Comparison of ENCODE assay signal across 10 cellular contexts in genomic region chr7:1175597-1175966, GRCh38. TPM values are rescaled to one million over a fixed set of nuclear protein-coding genes. Genes with fewer than 3 reads are reported as not detected.
DNase-seq lines count a peak whose midpoint lies in the region; ATAC-seq and TF ChIP-seq lines count a peak whose summit lies in the region.
"Had no signal": no experiment of that assay in that cellular context is flagged by ENCODE, and none has a peak within 500 bp of the region (broad histone marks: within the 10 kb centered on the region; RNA-seq: fewer than 3 reads in every experiment).

No MANE protein-coding gene starts in this region.

- no peak overlapping the region for H3K23ac ChIP-seq in mesendoderm (ENCODE audit: low read length)

- DNase-seq in activated T-cell treated with anti-CD3 and anti-CD28 coated beads, Interleukin-2, amount 50 U/mL, for 72 hours: no peak
- no peak for DNase-seq in activated T-cell treated with anti-CD3 and anti-CD28 coated beads, Interleukin-2, amount 50 U/mL, for 1 hour
- DNase-seq in WTC11 (ENCODE audit: low spot score): no peak
- DNase-seq in mesendoderm: no peak
- no peak for DNase-seq in transverse colon
- no peak for DNase-seq in NCI-H187 treated with DMSO at 0.1 percent for 48 hours (lab: John Stamatoyannopoulos, UW)
- no peak for DNase-seq in ACHN

- no peak for TF ChIP-seq POLR2A in transverse colon (IDR thresholded peaks at IDR 0.05)

- no peaks in the 10 kb centered on the region for H3K9me3 Mint-ChIP-seq in activated T-cell treated with anti-CD3 and anti-CD28 coated beads, Interleukin-2, amount 50 U/mL, for 72 hours
- peaks cover 27% of the 10 kb centered on the region for H3K9me3 Mint-ChIP-seq in WTC11
- H3K9me3 Mint-ChIP-seq: activated naive CD8-positive, alpha-beta T cell treated with anti-CD3 and anti-CD28 coated beads, Interleukin-2, amount 10 ng/mL, durations not matched to agents 7 days and 5 days; memory B cell had no signal

- H3K9ac ChIP-seq in mesendoderm (ENCODE audit: low read length): no peak overlapping the region

- intact Hi-C loops in transverse colon (cut with DNase I; ENCODE audit: low total_unique reads): loop anchor here (10.0 kb wide), 1 partner anchor 91 kb away; the partner anchor contains the start of gene GPER1

- CTCF ChIA-PET in WTC11 (lab: Charles Lee): interaction anchor here (0.6 to 2.8 kb wide), 32 partner anchors 11 to 299 kb away, joined by 3 to 25 read pairs (median 4); partner anchors contain the start of genes COX19 and ZFAND2A

- no peaks in the 10 kb centered on the region for H3K36me3 Mint-ChIP-seq in activated T-cell treated with anti-CD3 and anti-CD28 coated beads, Interleukin-2, amount 50 U/mL, for 72 hours (ENCODE audit: insufficient read depth in 2 of 2)
- peaks cover 10% of the 10 kb centered on the region for H3K36me3 Mint-ChIP-seq in WTC11
- H3K36me3 Mint-ChIP-seq: activated naive CD8-positive, alpha-beta T cell treated with anti-CD3 and anti-CD28 coated beads, Interleukin-2, amount 10 ng/mL, durations not matched to agents 7 days and 5 days; memory B cell had no signal

- H4K5ac ChIP-seq in mesendoderm (ENCODE audit: low read length): no peak overlapping the region

- no peak overlapping the region for H2BK5ac ChIP-seq in mesendoderm (ENCODE audit: low read length)

- H3K27ac ChIP-seq in mesendoderm (ENCODE audit: low read depth, low read length): no peak overlapping the region
- H3K27ac ChIP-seq in transverse colon: peak overlapping the region in 3 of 4 donors; percentile 21 to 47 (median 37)

- H3K56ac ChIP-seq in mesendoderm (ENCODE audit: low read length): peak overlapping the region; percentile 83

- WGBS in mesendoderm (ENCODE audit: extremely low coverage, insufficient coverage, low lambda C conversion rate): no CpG with 5 or more reads among the region's 15 CpGs
- WGBS in transverse colon (ENCODE audit: low coverage in 1 of 2), 2 donors: 94% methylated on average over 15 of the region's 15 CpGs; no CpG with 5 or more reads in 1 of the 2 donors

- H3K36me3 ChIP-seq in mesendoderm (ENCODE audit: control insufficient read depth, insufficient read depth, low read length): no peaks in the 10 kb centered on the region
- no peaks in the 10 kb centered on the region for H3K36me3 ChIP-seq in transverse colon

- peaks cover 20% of the 10 kb centered on the region for H3K4me1 Mint-ChIP-seq in activated T-cell treated with anti-CD3 and anti-CD28 coated beads, Interleukin-2, amount 50 U/mL, for 72 hours (ENCODE audit: low read depth)
- no peaks in the 10 kb centered on the region for H3K4me1 Mint-ChIP-seq in WTC11

- H3K27me3 ChIP-seq in mesendoderm (ENCODE audit: insufficient read depth, low read length, poor library complexity) (no peaks in the 10 kb centered on the region), transverse colon (peaks cover 4% of the 10 kb centered on the region)

- H3K4me3 ChIP-seq in mesendoderm (ENCODE audit: low read length) (no peak overlapping the region), transverse colon (peak overlapping the region in 1 of 4 donors; percentile 37)

- no peak overlapping the region for H3K27ac Mint-ChIP-seq in activated T-cell treated with anti-CD3 and anti-CD28 coated beads, Interleukin-2, amount 50 U/mL, for 72 hours
- no peak overlapping the region for H3K27ac Mint-ChIP-seq in WTC11
- H3K27ac Mint-ChIP-seq: memory B cell had no signal

- H3K9me3 ChIP-seq in transverse colon: no peaks in the 10 kb centered on the region

- peak overlapping the region; percentile 59 to 83 for H3K4me3 Mint-ChIP-seq in activated T-cell treated with anti-CD3 and anti-CD28 coated beads, Interleukin-2, amount 50 U/mL, for 72 hours
- peak overlapping the region; percentile 20; the same call in 1 of the 2 replicates for H3K4me3 Mint-ChIP-seq in WTC11

- H4K8ac ChIP-seq in mesendoderm (ENCODE audit: low read depth, low read length): no peak overlapping the region

- no peak overlapping the region for H2BK120ac ChIP-seq in mesendoderm (ENCODE audit: low read depth, low read length)

- H2BK15ac ChIP-seq in mesendoderm (replicated peaks; ENCODE audit: low read depth): no peak overlapping the region

- H3K18ac ChIP-seq in mesendoderm (ENCODE audit: low read length): no peak overlapping the region

- no peaks in the 10 kb centered on the region for H3K4me1 ChIP-seq in mesendoderm (ENCODE audit: control insufficient read depth, low read depth, low read length)
- H3K4me1 ChIP-seq in transverse colon: peaks cover 6 to 14% (median 10%) of the 10 kb centered on the region in 4 donors

- H3K79me2 ChIP-seq in mesendoderm (ENCODE audit: control insufficient read depth, insufficient read depth, low read length): no peaks in the 10 kb centered on the region

- POLR2A ChIA-PET in WTC11 (lab: Charles Lee): no interaction called here

- H2AK5ac ChIP-seq in mesendoderm (ENCODE audit: low read length): no peak overlapping the region

- H3K4ac ChIP-seq in mesendoderm (ENCODE audit: low read depth, low read length): no peak overlapping the region

- peaks cover 14% of the 10 kb centered on the region for H3K27me3 Mint-ChIP-seq in activated T-cell treated with anti-CD3 and anti-CD28 coated beads, Interleukin-2, amount 50 U/mL, for 72 hours (ENCODE audit: low read depth)
- H3K27me3 Mint-ChIP-seq in WTC11 (ENCODE audit: low read depth): peaks cover 15% of the 10 kb centered on the region

- in situ Hi-C loops in transverse colon (cut with MboI; ENCODE audit: low pct_ligation_motif_present in 1 of 4, low pct_unique_long_range_greater_than_20kb in 1 of 4, low sequenced_read_pairs in 3 of 4): no loop called here
- in situ Hi-C loops in ACHN (cut with HindIII; ENCODE audit: low pct_ligation_motif_present, low pct_unique_long_range_greater_than_20kb, low sequenced_read_pairs): no loop called here

- TF ChIP-seq EP300 in transverse colon (IDR thresholded peaks at IDR 0.05; ENCODE audit: low read depth): no peak

- TF ChIP-seq CTCF in WTC11 (IDR thresholded peaks at IDR 0.05): no peak
- TF ChIP-seq CTCF in transverse colon (IDR thresholded peaks at IDR 0.05): no peak

- H3K79me1 ChIP-seq in mesendoderm (ENCODE audit: low read length): no peaks in the 10 kb centered on the region

- no peak for ATAC-seq in activated T-cell treated with anti-CD3 and anti-CD28 coated beads, Interleukin-2, amount 50 U/mL, for 72 hours (replicated peaks in 1 of 2)
- ATAC-seq in WTC11 (no peak), GM18520 (IDR thresholded peaks at IDR 0.05; ENCODE audit: unreplicated experiment) (no peak)

- no peak overlapping the region for H3K4me2 ChIP-seq in mesendoderm (ENCODE audit: low read length)

TF ChIP-seq in WTC11, 78 proteins besides CTCF, POLR2A, EP300 and RAD21:
- TF ChIP-seq ZNF671 (CRISPR knock-in tag; IDR thresholded peaks at IDR 0.05) (no peak), JAZF1 (CRISPR knock-in tag; IDR thresholded peaks at IDR 0.05) (no peak), GRHL2 (CRISPR knock-in tag; IDR thresholded peaks at IDR 0.05; ENCODE audit: insufficient replicate concordance, severe bottlenecking) (no peak), MXD4 (CRISPR knock-in tag; IDR thresholded peaks at IDR 0.05; ENCODE audit: borderline replicate concordance) (no peak), ZNF219 (CRISPR knock-in tag; IDR thresholded peaks at IDR 0.05; ENCODE audit: borderline replicate concordance) (no peak), ZNF232 (CRISPR knock-in tag; IDR thresholded peaks at IDR 0.05) (no peak), ATF1 (CRISPR knock-in tag; IDR thresholded peaks at IDR 0.05) (no peak), CREB1 (CRISPR knock-in tag; IDR thresholded peaks at IDR 0.05) (no peak)
TF ChIP-seq in WTC11: peak in this region for 0.

RNA-seq across cellular contexts. Expression of gene ZFAND2A, which starts 15.6 kb away (rescaled TPM):
- total RNA-seq in activated T-cell treated with anti-CD3 and anti-CD28 coated beads, Interleukin-2, amount 50 U/mL, for 72 hours: 10 to 100 TPM; 62.2 to 71.3 TPM
- total RNA-seq in WTC11 (2021): 14.5 to 16.1 TPM (median 15.3 TPM) in 3 replicates
- 10.0 TPM for polyA plus RNA-seq in mesendoderm (2013, experiment 1 of 2)
- polyA plus RNA-seq in mesendoderm (2013, experiment 2 of 2): 10.5 TPM
- 100 to 1,000 TPM in 1 of 4 donors, 10 to 100 TPM in 3; 33.3 to 124 (median 53.1) TPM for total RNA-seq in transverse colon

RNA-seq across cellular contexts. Expression of gene UNCX, which starts 57.1 kb away (rescaled TPM):
- not detected for total RNA-seq in activated T-cell treated with anti-CD3 and anti-CD28 coated beads, Interleukin-2, amount 50 U/mL, for 72 hours
- total RNA-seq in WTC11 (2021) (not detected in 3 replicates), transverse colon (not detected)
- not detected for polyA plus RNA-seq in mesendoderm (2013, experiment 1 of 2)
- not detected for polyA plus RNA-seq in mesendoderm (2013, experiment 2 of 2)
- total RNA-seq: activated naive CD8-positive, alpha-beta T cell treated with anti-CD3 and anti-CD28 coated beads, Interleukin-2, amount 10 ng/mL, durations not matched to agents 7 days and 5 days had no signal
